ENCODE assay signal across 31 cellular contexts in genomic region chrX:39171686-39172085, GRCh38.
"Had no signal": no experiment of that assay in that cellular context is flagged by ENCODE, and none has a peak within 500 bp of the region (broad histone marks: within the 10 kb centered on the region; RNA-seq: fewer than 3 reads in every experiment).

No MANE protein-coding gene starts in this region.

- H3K4me1 ChIP-seq: ascending aorta had no signal

- H3K36me3 ChIP-seq: ascending aorta, cardiac muscle cell, WERI-Rb-1 had no signal

- H3K4me3 ChIP-seq: ascending aorta, cardiac muscle cell had no signal

- H3K27ac ChIP-seq: ascending aorta, cardiac muscle cell, WERI-Rb-1 had no signal

- H3K9me3 ChIP-seq: ascending aorta had no signal

- FAIRE-seq: bronchial epithelial cell, TTC549 had no signal

- DNase-seq: activated CD4-positive, alpha-beta memory T cell treated with anti-CD3 and anti-CD28 coated beads, Interleukin-2, amount 10 ng/mL, durations not matched to agents 7 days and 5 days; activated CD4-positive, alpha-beta T cell treated with anti-CD3 and anti-CD28 coated beads for 1 hour; activated CD4-positive, alpha-beta T cell treated with anti-CD3 and anti-CD28 coated beads for 36 hours; activated CD4-positive, alpha-beta T cell treated with anti-CD3 and anti-CD28 coated beads for 48 hours; activated CD4-positive, alpha-beta T cell treated with anti-CD3 and anti-CD28 coated beads, Interleukin-2, amount 10 ng/mL, durations not matched to agents 7 days and 5 days; activated CD4-positive, alpha-beta T cell treated with anti-CD3 and anti-CD28 coated beads, Interleukin-2, amount 50 U/mL, for 48 hours; activated CD4-positive, CD25-positive, alpha-beta regulatory T cell; activated CD8-positive, alpha-beta memory T cell treated with anti-CD3 and anti-CD28 coated beads for 24 hours; activated CD8-positive, alpha-beta memory T cell treated with anti-CD3 and anti-CD28 coated beads, Interleukin-2, amount 10 ng/mL, durations not matched to agents 7 days and 5 days; activated CD8-positive, alpha-beta memory T cell treated with anti-CD3 and anti-CD28 coated beads, Interleukin-2, amount 50 U/mL, for 48 hours; activated CD8-positive, alpha-beta T cell treated with anti-CD3 and anti-CD28 coated beads, Interleukin-2, amount 10 ng/mL, durations not matched to agents 7 days and 5 days; activated effector memory CD4-positive, alpha-beta T cell treated with Interleukin-2 at 50 U/mL for 16 hours; activated gamma-delta T cell; activated naive CD4-positive, alpha-beta T cell treated with anti-CD3 and anti-CD28 coated beads, Interleukin-2, amount 10 ng/mL, durations not matched to agents 7 days and 5 days; activated naive CD4-positive, alpha-beta T cell treated with Interleukin-2 at 50 U/mL for 16 hours; activated naive CD8-positive, alpha-beta T cell treated with anti-CD3 and anti-CD28 coated beads, Interleukin-2, amount 10 ng/mL, durations not matched to agents 7 days and 5 days; activated naive CD8-positive, alpha-beta T cell treated with anti-CD3 and anti-CD28 coated beads, Interleukin-2, amount 50 U/mL, for 24 hours; activated T-cell treated with anti-CD3 and anti-CD28 coated beads, Interleukin-2, amount 50 U/mL, for 24 hours; activated T-cell treated with anti-CD3 and anti-CD28 coated beads, Interleukin-2, amount 50 U/mL, for 48 hours; amygdala; anterior cingulate cortex; caudate nucleus; cerebellar nuclear complex; T-helper 1 cell; T-helper 2 cell; T-helper 9 cell; WERI-Rb-1 had no signal

- H3K27me3 ChIP-seq: ascending aorta, cardiac muscle cell had no signal
